Comparison of ENCODE assay signal across 9 cellular contexts in genomic region chr2:98027535-98027934, GRCh38. TPM values are rescaled to one million over a fixed set of nuclear protein-coding genes. Genes with fewer than 3 reads are reported as not detected.
DNase-seq lines count a peak whose midpoint lies in the region; ATAC-seq lines count a peak whose summit lies in the region.
"Had no signal": no experiment of that assay in that cellular context is flagged by ENCODE, and none has a peak within 500 bp of the region (broad histone marks: within the 10 kb centered on the region; RNA-seq: fewer than 3 reads in every experiment).

No MANE protein-coding gene starts in this region.

- H3K27ac Mint-ChIP-seq in natural killer cell treated with Interleukin-12 subunit alpha and Interleukin-12 subunit beta and Interleukin-15 and Interleukin-18, amount 100 ng/mL, for 72 hours, result peak overlapping the region; percentile 21 to 29

- H3K4me1 Mint-ChIP-seq in natural killer cell treated with Interleukin-12 subunit alpha and Interleukin-12 subunit beta and Interleukin-15 and Interleukin-18, amount 100 ng/mL, for 72 hours (ENCODE audit: low read depth in 2 of 2), result peaks cover 29 to 32% of the 10 kb centered on the region in 2 donors

- DNase-seq in natural killer cell treated with Interleukin-12 subunit alpha and Interleukin-12 subunit beta and Interleukin-15 and Interleukin-18, amount 100 ng/mL, for 72 hours (ENCODE audit: low spot score), result no peak
- DNase-seq in Ammon's horn (ENCODE audit: low spot score), result no peak
- DNase-seq in NCI-H774 (lab: John Stamatoyannopoulos, UW), result no peak
- DNase-seq in amygdala (lab: John Stamatoyannopoulos, UW), result no peak
- DNase-seq in dermis blood vessel endothelial cell, result no peak
- DNase-seq: activated naive CD4-positive, alpha-beta T cell had no signal

- H3K9me3 Mint-ChIP-seq in natural killer cell treated with Interleukin-12 subunit alpha and Interleukin-12 subunit beta and Interleukin-15 and Interleukin-18, amount 100 ng/mL, for 72 hours, result no peaks in the 10 kb centered on the region

- peak; percentile 32 for ATAC-seq in GM18870 (IDR thresholded peaks at IDR 0.05; ENCODE audit: unreplicated experiment)
- ATAC-seq in GM21825 (IDR thresholded peaks at IDR 0.05; ENCODE audit: unreplicated experiment), result peak; percentile 38
- peak; percentile 21 for ATAC-seq in HG03469 (IDR thresholded peaks at IDR 0.05; ENCODE audit: unreplicated experiment)
- ATAC-seq in natural killer cell treated with Interleukin-12 subunit alpha and Interleukin-12 subunit beta and Interleukin-15 and Interleukin-18, amount 100 ng/mL, for 72 hours, result peak in 1 of 2 donors; percentile 7

- H3K36me3 Mint-ChIP-seq in natural killer cell treated with Interleukin-12 subunit alpha and Interleukin-12 subunit beta and Interleukin-15 and Interleukin-18, amount 100 ng/mL, for 72 hours, result no peaks in the 10 kb centered on the region

- peaks cover 0 to 11% of the 10 kb centered on the region in 2 donors for H3K27me3 Mint-ChIP-seq in natural killer cell treated with Interleukin-12 subunit alpha and Interleukin-12 subunit beta and Interleukin-15 and Interleukin-18, amount 100 ng/mL, for 72 hours

- peak overlapping the region; percentile 60 for H3K4me3 Mint-ChIP-seq in natural killer cell treated with Interleukin-12 subunit alpha and Interleukin-12 subunit beta and Interleukin-15 and Interleukin-18, amount 100 ng/mL, for 72 hours

RNA-seq across cellular contexts. Expression of gene TMEM131, which starts 31.8 kb away (rescaled TPM):
- 10 to 100 TPM; 44.6 to 47.3 TPM for total RNA-seq in natural killer cell treated with Interleukin-12 subunit alpha and Interleukin-12 subunit beta and Interleukin-15 and Interleukin-18, amount 100 ng/mL, for 72 hours
- 22.3 and 30.9 TPM in 2 replicates for total RNA-seq in dermis blood vessel endothelial cell

RNA-seq across cellular contexts. Expression of gene VWA3B, which starts 59.4 kb away (rescaled TPM):
- total RNA-seq in natural killer cell treated with Interleukin-12 subunit alpha and Interleukin-12 subunit beta and Interleukin-15 and Interleukin-18, amount 100 ng/mL, for 72 hours, result not detected
- not detected in 2 replicates for total RNA-seq in dermis blood vessel endothelial cell
